Comparison of ENCODE assay signal across 27 cellular contexts in genomic region chr14:38593477-38593876, GRCh38.
"Had no signal": no experiment of that assay in that cellular context is flagged by ENCODE, and none has a peak within 500 bp of the region (broad histone marks: within the 10 kb centered on the region; RNA-seq: fewer than 3 reads in every experiment).

No MANE protein-coding gene starts in this region.

- H3K36me3 ChIP-seq: adrenal gland, breast epithelium, MG63 had no signal

- ATAC-seq: activated CD4-positive, CD25-positive, alpha-beta regulatory T cell treated with anti-CD3 and anti-CD28 coated beads, Interleukin-2, amount 50 U/mL, for 24 hours; activated CD8-positive, alpha-beta T cell treated with anti-CD3 and anti-CD28 coated beads for 36 hours; activated T-cell treated with anti-CD3 and anti-CD28 coated beads, Interleukin-2, amount 50 U/mL, for 72 hours; PC-3; T-cell had no signal

- H3K9me3 ChIP-seq: adrenal gland, MG63 had no signal

- H3K27ac ChIP-seq: adrenal gland, breast epithelium, KMS-11 had no signal

- DNase-seq: activated CD4-positive, alpha-beta T cell treated with anti-CD3 and anti-CD28 coated beads for 4 hours; activated CD8-positive, alpha-beta memory T cell treated with anti-CD3 and anti-CD28 coated beads, Interleukin-2, amount 50 U/mL, for 4 hours; activated CD8-positive, alpha-beta T cell treated with anti-CD3 and anti-CD28 coated beads for 36 hours; activated naive CD4-positive, alpha-beta T cell treated with anti-CD3 and anti-CD28 coated beads, Interleukin-2, amount 50 U/mL, for 16 hours; activated naive CD8-positive, alpha-beta T cell treated with anti-CD3 and anti-CD28 coated beads, Interleukin-2, amount 10 ng/mL, durations not matched to agents 7 days and 5 days; activated T-cell treated with anti-CD3 and anti-CD28 coated beads, Interleukin-2, amount 50 U/mL, for 72 hours; adrenal gland; aorta; central memory CD4-positive, alpha-beta T cell; MG63; MV-4-11; NCI-H1092 treated with DMSO at 0.1 percent for 48 hours; NCI-H1417 treated with DMSO at 0.1 percent for 48 hours; NCI-H1694; NCI-H2029; NCI-H2107; NCI-H2171 treated with DMSO at 0.1 percent for 48 hours; NCI-H226; NCI-H526 treated with DMSO at 0.1 percent for 48 hours; PC-3; SHP77 treated with DMSO at 0.1 percent for 48 hours; T-cell; T-helper 2 cell; T1000 had no signal

- H3K4me1 ChIP-seq: adrenal gland, breast epithelium had no signal

- H3K4me3 ChIP-seq: adrenal gland, breast epithelium, MG63 had no signal

- H3K27me3 ChIP-seq: adrenal gland, breast epithelium, MG63 had no signal
